In genomic region chrX:106802063-106802387, GRCh38 we compare ENCODE assay signal across 8 cellular contexts. TPM values are rescaled to one million over a fixed set of nuclear protein-coding genes. Genes with fewer than 3 reads are reported as not detected.
DNase-seq lines count a peak whose midpoint lies in the region; ATAC-seq and TF ChIP-seq lines count a peak whose summit lies in the region.

No MANE protein-coding gene starts in this region.

- peak overlapping the region; percentile 99 for H2AFZ ChIP-seq in OCI-LY7 (ENCODE audit: low read length)
- peak overlapping the region; percentile 66 for H2AFZ ChIP-seq in fibroblast of lung (ENCODE audit: low read length)
- H2AFZ ChIP-seq in trophoblast cell (ENCODE audit: insufficient read depth, low read length, poor library complexity): no peak overlapping the region

- H3K23ac ChIP-seq in trophoblast cell (ENCODE audit: low read length): no peak overlapping the region

- no peak overlapping the region for H2BK12ac ChIP-seq in trophoblast cell (ENCODE audit: low read length)

- no peaks in the 10 kb centered on the region for H3K79me2 ChIP-seq in OCI-LY7 (ENCODE audit: insufficient read depth, low read depth, low read length)
- no peaks in the 10 kb centered on the region for H3K79me2 ChIP-seq in fibroblast of lung (ENCODE audit: control insufficient read depth, insufficient read depth, low read length)
- peaks cover 4% of the 10 kb centered on the region for H3K79me2 ChIP-seq in trophoblast cell (ENCODE audit: control insufficient read depth, insufficient read depth, low read length, poor library complexity)

- no peak overlapping the region for H2BK5ac ChIP-seq in trophoblast cell (ENCODE audit: low read depth, low read length, poor library complexity)

- DNase-seq in AG10803 (ENCODE audit: low read depth): no peak
- DNase-seq in OCI-LY7 (ENCODE audit: low spot score): no peak
- DNase-seq in fibroblast of lung (ENCODE audit: low read depth in 2 of 2): peak in 1 of 2 donors; percentile 36
- no peak for DNase-seq in trophoblast cell
- no peak for DNase-seq in OCI-M1 (lab: John Stamatoyannopoulos, UW)
- DNase-seq in HUDEP-2 (lab: John Stamatoyannopoulos, UW; ENCODE audit: unreplicated experiment in 76 of 76): no peak

- H2BK120ac ChIP-seq in trophoblast cell (ENCODE audit: insufficient read depth, low read length, poor library complexity): no peak overlapping the region

- H3K9me3 ChIP-seq in OCI-LY7 (ENCODE audit: low read length) (no peaks in the 10 kb centered on the region), fibroblast of lung (ENCODE audit: control insufficient read depth, insufficient read depth, low read depth, low read length) (no peaks in the 10 kb centered on the region), trophoblast cell (ENCODE audit: insufficient read depth, low read depth, low read length) (no peaks in the 10 kb centered on the region)

- H3K9me2 ChIP-seq in OCI-LY7 (ENCODE audit: insufficient read depth, low read length): no peaks in the 10 kb centered on the region

- TF ChIP-seq CTCF in AG10803 (conservative IDR thresholded peaks at IDR 0.05; ENCODE audit: low read length): no peak
- no peak for TF ChIP-seq CTCF in OCI-LY7 (conservative IDR thresholded peaks at IDR 0.05; ENCODE audit: low read length)
- TF ChIP-seq CTCF in fibroblast of lung (conservative IDR thresholded peaks at IDR 0.05 in 1 of 2, IDR thresholded peaks at IDR 0.05 in 1 of 2; ENCODE audit: low read depth in 1 of 2, low read length in 2 of 2): no peak

- no peak overlapping the region for H3K18ac ChIP-seq in trophoblast cell (ENCODE audit: low read length)

- POLR2A ChIA-PET in OCI-LY7 (lab: Charles Lee): interaction anchor here (0.9 kb wide), 1 partner anchor 190 kb away, joined by 3 read pairs; the partner anchor contains the start of gene RADX

- H3K9ac ChIP-seq in fibroblast of lung (ENCODE audit: insufficient read depth, low read length): peak overlapping the region; percentile 30
- H3K9ac ChIP-seq in trophoblast cell (ENCODE audit: low read length): no peak overlapping the region

- no peak overlapping the region for H3K4ac ChIP-seq in trophoblast cell (ENCODE audit: low read depth, low read length)

- H4K91ac ChIP-seq in trophoblast cell (ENCODE audit: low read depth, low read length): no peak overlapping the region

- H3K4me1 ChIP-seq in OCI-LY7 (ENCODE audit: insufficient read depth, low read length, poor library complexity, severe bottlenecking) (peaks cover 18% of the 10 kb centered on the region), fibroblast of lung (ENCODE audit: control insufficient read depth, extremely low read depth, insufficient read depth, low read length) (no peaks in the 10 kb centered on the region), trophoblast cell (ENCODE audit: control insufficient read depth in 1 of 2, insufficient read depth in 2 of 2, low read length in 2 of 2) (peaks cover 0 to 4% of the 10 kb centered on the region in 2 experiments)

- no peaks in the 10 kb centered on the region for H3K36me3 ChIP-seq in OCI-LY7 (ENCODE audit: insufficient read depth, low read length)
- H3K36me3 ChIP-seq in fibroblast of lung (ENCODE audit: control insufficient read depth, insufficient read depth, low read length): no peaks in the 10 kb centered on the region
- no peaks in the 10 kb centered on the region for H3K36me3 ChIP-seq in trophoblast cell (ENCODE audit: control insufficient read depth in 1 of 2, insufficient read depth in 2 of 2, low read length in 2 of 2)

- CTCF ChIA-PET in OCI-LY7 (lab: Charles Lee; ENCODE audit: unreplicated experiment): no interaction called here

- BruUV-seq in OCI-LY7 (replicated peaks; lab: Mats Ljungman, UMichigan): no TSS peak

- peaks cover 3% of the 10 kb centered on the region for H3K79me1 ChIP-seq in trophoblast cell (ENCODE audit: low read length)

- intact Hi-C loops in OCI-LY7 (cut with micrococcal nuclease; ENCODE audit: unreplicated experiment): no loop called here

- no peak overlapping the region for H3K14ac ChIP-seq in trophoblast cell (ENCODE audit: low read length)

- no peak overlapping the region for H2AK5ac ChIP-seq in trophoblast cell (ENCODE audit: low read length)

- peak overlapping the region; percentile 90 for H3K4me3 ChIP-seq in AG10803 (ENCODE audit: low read length)
- H3K4me3 ChIP-seq in OCI-LY7 (ENCODE audit: low read depth, low read length, poor library complexity, severe bottlenecking): peak overlapping the region; percentile 75
- H3K4me3 ChIP-seq in fibroblast of lung (replicated peaks in 1 of 4; ENCODE audit: control extremely low read depth in 1 of 4, insufficient read depth in 1 of 4, low read depth in 3 of 4, low read length in 4 of 4): peak overlapping the region; percentile 47 to 91 (median 73)
- no peak overlapping the region for H3K4me3 ChIP-seq in trophoblast cell (ENCODE audit: low read depth, low read length)

- H3K27me3 ChIP-seq in fibroblast of lung (ENCODE audit: control insufficient read depth, insufficient read depth, low read length) (no peaks in the 10 kb centered on the region), trophoblast cell (ENCODE audit: insufficient read depth, low read length) (no peaks in the 10 kb centered on the region)

- H3K4me2 ChIP-seq in OCI-LY7 (ENCODE audit: low read length) (peak overlapping the region; percentile 83), fibroblast of lung (ENCODE audit: extremely low read depth, insufficient read depth, low read length) (peak overlapping the region; percentile 32), trophoblast cell (ENCODE audit: low read length) (peak overlapping the region; percentile 57)

- no peaks in the 10 kb centered on the region for H4K20me1 ChIP-seq in OCI-LY7 (ENCODE audit: insufficient read depth, low read length)
- H4K20me1 ChIP-seq in fibroblast of lung (ENCODE audit: control insufficient read depth, extremely low read depth, insufficient read depth, low read length): no peaks in the 10 kb centered on the region

- ATAC-seq in GM19438 (IDR thresholded peaks at IDR 0.05; ENCODE audit: low read depth, unreplicated experiment) (peak; percentile 9), GM21619 (IDR thresholded peaks at IDR 0.05; ENCODE audit: unreplicated experiment) (no peak)

- H3K27ac ChIP-seq in OCI-LY7 (ENCODE audit: low read depth, low read length, poor library complexity, severe bottlenecking): no peak overlapping the region
- H3K27ac ChIP-seq in fibroblast of lung (ENCODE audit: insufficient read depth, low read length): peak overlapping the region; percentile 14
- H3K27ac ChIP-seq in trophoblast cell (ENCODE audit: low read depth, low read length): no peak overlapping the region

- peak overlapping the region; percentile 80 for H4K12ac ChIP-seq in trophoblast cell (ENCODE audit: low read depth, low read length)

- no CpG with 5 or more reads among the region's 11 CpGs for WGBS in trophoblast cell (ENCODE audit: extremely low coverage, insufficient coverage, insufficient read length)

- H4K8ac ChIP-seq in trophoblast cell (ENCODE audit: low read depth, low read length): no peak overlapping the region

RNA-seq across cellular contexts. Expression of gene TBC1D8B, which starts 0.4 kb away (rescaled TPM):
- 1.4 and 1.5 TPM in 2 replicates for total RNA-seq in OCI-LY7 (2014; rRNA removed; shearing (Covaris generic))
- 4.5 and 6.1 TPM in 2 replicates for total RNA-seq in OCI-LY7 (2022)
- 5.4 and 9.1 TPM in 2 replicates for total RNA-seq in fibroblast of lung
- 8.7 and 15.4 TPM in 2 replicates for polyA plus RNA-seq in fibroblast of lung
- 6.6 and 11.7 TPM in 2 replicates for polyA plus RNA-seq in fibroblast of lung (2012)
- 1.2 and 2.7 TPM in 2 replicates for polyA minus RNA-seq in fibroblast of lung (ENCODE audit: low replicate concordance)
- polyA plus RNA-seq in trophoblast cell (2013): 2.9 and 3.0 TPM in 2 replicates

Comparison
In these comparisons a context has a peak if more than half of its experiments do, and no peak if none do; other contexts are left out.
1. H3K4me2 ChIP-seq: peak in every context shown above with its lines; median percentile 83 in OCI-LY7; 57 in trophoblast cell; 32 in fibroblast of lung.